In genomic region chr5:915946-916345, GRCh38 we compare ENCODE assay signal across 26 cellular contexts.
"Had no signal": no experiment of that assay in that cellular context is flagged by ENCODE, and none has a peak within 500 bp of the region (broad histone marks: within the 10 kb centered on the region; RNA-seq: fewer than 3 reads in every experiment).

No MANE protein-coding gene starts in this region.

- H3K27me3 Mint-ChIP-seq: naive thymus-derived CD4-positive, alpha-beta T cell; progenitor cell of endocrine pancreas; stimulated activated memory B cell treated with anti-CD40 and anti-IgM and Interleukin-4, amounts not matched to agents 10 μg/mL and 1 μg/mL and 100 μg/mL, for 72 hours had no signal

- DNase-seq: dermis blood vessel endothelial cell; effector memory CD4-positive, alpha-beta T cell; foreskin keratinocyte; heart left ventricle; kidney; left lung; mammary epithelial cell; mesendoderm; midbrain; naive thymus-derived CD4-positive, alpha-beta T cell; sigmoid colon; stimulated activated CD4-positive, alpha-beta T cell treated with anti-CD3 and anti-CD28 coated beads, Interleukin-4, amount 100 ng/mL, for 4 hours; stimulated activated naive CD8-positive, alpha-beta T cell treated with anti-CD3 and anti-CD28 coated beads, Interleukin-15, Interleukin-2, amounts not matched to agents 100 U/mL and 50 U/mL, for 24 hours; substantia nigra had no signal

- H3K79me2 ChIP-seq: hepatocyte had no signal

- H3K27ac Mint-ChIP-seq: naive thymus-derived CD4-positive, alpha-beta T cell; nephron; neural progenitor cell; progenitor cell of endocrine pancreas; stimulated activated memory B cell treated with anti-CD40 and anti-IgM and Interleukin-4, amounts not matched to agents 10 μg/mL and 1 μg/mL and 100 μg/mL, for 72 hours had no signal

- H3K9me3 ChIP-seq: esophagus muscularis mucosa, gastroesophageal sphincter, left lung, ovary, right atrium auricular region, sigmoid colon, thoracic aorta had no signal

- H3K4me3 ChIP-seq: coronary artery, esophagus muscularis mucosa, gastroesophageal sphincter, heart left ventricle, hepatocyte, left lung, neural progenitor cell, ovary, right atrium auricular region, sigmoid colon, thoracic aorta, tibial nerve had no signal

- H3K27me3 ChIP-seq: esophagus muscularis mucosa, foreskin keratinocyte, gastroesophageal sphincter, heart left ventricle, hepatocyte, left lung, neural progenitor cell, ovary, right atrium auricular region, sigmoid colon, tibial nerve had no signal

- H3K4me3 Mint-ChIP-seq: naive thymus-derived CD4-positive, alpha-beta T cell; nephron; neural progenitor cell; stimulated activated memory B cell treated with anti-CD40 and anti-IgM and Interleukin-4, amounts not matched to agents 10 μg/mL and 1 μg/mL and 100 μg/mL, for 72 hours had no signal

- H3K4me1 Mint-ChIP-seq: nephron had no signal

- H3K27ac ChIP-seq: coronary artery, esophagus muscularis mucosa, foreskin keratinocyte, gastroesophageal sphincter, heart left ventricle, hepatocyte, left lung, neural progenitor cell, ovary, right atrium auricular region, sigmoid colon, thoracic aorta, tibial nerve had no signal

- H3K9me3 Mint-ChIP-seq: naive thymus-derived CD4-positive, alpha-beta T cell; nephron; neural progenitor cell; stimulated activated memory B cell treated with anti-CD40 and anti-IgM and Interleukin-4, amounts not matched to agents 10 μg/mL and 1 μg/mL and 100 μg/mL, for 72 hours had no signal

- H3K4me1 ChIP-seq: esophagus muscularis mucosa, gastroesophageal sphincter, heart left ventricle, left lung, sigmoid colon, tibial nerve had no signal

- H3K4me2 ChIP-seq: hepatocyte, neural progenitor cell had no signal

- H3K36me3 ChIP-seq: gastroesophageal sphincter, heart left ventricle, neural progenitor cell, ovary, right atrium auricular region, sigmoid colon, thoracic aorta had no signal

- H2AFZ ChIP-seq: hepatocyte, neural progenitor cell had no signal
